Comparison of ENCODE assay signal across 1 cellular context in genomic region chr6:111579816-111580215, GRCh38.
TF ChIP-seq lines count a peak whose summit lies in the region.

No MANE protein-coding gene starts in this region.

TF ChIP-seq in K562, 482 proteins besides CTCF, POLR2A, EP300 and RAD21:
- TF ChIP-seq EGR1 (conservative IDR thresholded peaks at IDR 0.05) (no peak), CAMTA2 (CRISPR knock-in tag; conservative IDR thresholded peaks at IDR 0.05) (no peak), PRDM10 (IDR thresholded peaks at IDR 0.05; ENCODE audit: partially characterized antibody) (no peak), KDM2B (CRISPR knock-in tag; IDR thresholded peaks at IDR 0.05) (no peak), ARID1B (IDR thresholded peaks at IDR 0.05) (peak; percentile 22; the same call in 1 of the 2 replicates), SMARCA4 (IDR thresholded peaks at IDR 0.05) (0 out of 2 replicates have a peak, but pooled peaks have one; percentile 22), GABPA (tag; conservative IDR thresholded peaks at IDR 0.05; ENCODE audit: low read depth) (peak; percentile 73), SREBF1 (IDR thresholded peaks at IDR 0.05; ENCODE audit: borderline replicate concordance, low read depth, low read length) (no peak), ATF4 (CRISPR knock-in tag; IDR thresholded peaks at IDR 0.05) (no peak), NFE2 (IDR thresholded peaks at IDR 0.05; ENCODE audit: low read depth) (peak; percentile 68), NR3C1 (CRISPR knock-in tag; IDR thresholded peaks at IDR 0.05) (no peak), HOXB6 (CRISPR knock-in tag; IDR thresholded peaks at IDR 0.05; ENCODE audit: borderline replicate concordance) (no peak), MEF2D (tag; conservative IDR thresholded peaks at IDR 0.05; ENCODE audit: low read depth) (0 out of 2 replicates have a peak, but pooled peaks have one; percentile 41), ZNF316 (IDR thresholded peaks at IDR 0.05) (no peak), ADNP (tag; IDR thresholded peaks at IDR 0.05) (no peak), DPF2 (IDR thresholded peaks at IDR 0.05) (0 out of 2 replicates have a peak, but pooled peaks have one; percentile 15), MNT (conservative IDR thresholded peaks at IDR 0.05) (no peak)
- TF ChIP-seq, protein P1, sequence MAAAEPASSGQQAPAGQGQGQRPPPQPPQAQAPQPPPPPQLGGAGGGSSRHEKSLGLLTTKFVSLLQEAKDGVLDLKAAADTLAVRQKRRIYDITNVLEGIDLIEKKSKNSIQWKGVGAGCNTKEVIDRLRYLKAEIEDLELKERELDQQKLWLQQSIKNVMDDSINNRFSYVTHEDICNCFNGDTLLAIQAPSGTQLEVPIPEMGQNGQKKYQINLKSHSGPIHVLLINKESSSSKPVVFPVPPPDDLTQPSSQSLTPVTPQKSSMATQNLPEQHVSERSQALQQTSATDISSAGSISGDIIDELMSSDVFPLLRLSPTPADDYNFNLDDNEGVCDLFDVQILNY (CRISPR knock-in tag; IDR thresholded peaks at IDR 0.05): no peak
- TF ChIP-seq, protein P2, sequence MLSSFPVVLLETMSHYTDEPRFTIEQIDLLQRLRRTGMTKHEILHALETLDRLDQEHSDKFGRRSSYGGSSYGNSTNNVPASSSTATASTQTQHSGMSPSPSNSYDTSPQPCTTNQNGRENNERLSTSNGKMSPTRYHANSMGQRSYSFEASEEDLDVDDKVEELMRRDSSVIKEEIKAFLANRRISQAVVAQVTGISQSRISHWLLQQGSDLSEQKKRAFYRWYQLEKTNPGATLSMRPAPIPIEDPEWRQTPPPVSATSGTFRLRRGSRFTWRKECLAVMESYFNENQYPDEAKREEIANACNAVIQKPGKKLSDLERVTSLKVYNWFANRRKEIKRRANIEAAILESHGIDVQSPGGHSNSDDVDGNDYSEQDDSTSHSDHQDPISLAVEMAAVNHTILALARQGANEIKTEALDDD (IDR thresholded peaks at IDR 0.05): peak; percentile 88
